ENCODE assay signal across 9 cellular contexts in the genomic region with DNA sequence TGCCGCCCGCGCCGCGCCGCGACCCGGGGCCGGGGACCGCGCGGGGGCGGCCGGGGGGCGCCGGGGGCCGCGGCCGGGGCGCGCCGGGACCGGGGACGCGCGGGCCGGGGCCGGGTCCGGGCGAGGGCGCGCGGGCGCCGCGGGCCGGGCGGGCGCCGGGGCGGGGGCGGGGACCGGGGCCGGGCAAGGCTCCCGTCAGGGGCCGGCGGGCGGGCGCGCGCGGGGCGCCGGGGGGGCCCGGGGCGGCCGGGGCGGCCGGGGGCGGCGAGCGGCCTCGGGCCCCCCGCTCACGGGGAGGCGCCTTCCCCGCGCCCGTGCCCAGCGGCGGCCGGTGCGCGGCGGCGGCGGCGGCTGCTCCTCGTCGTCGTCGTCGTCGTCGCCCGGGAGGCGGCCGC. TPM values are rescaled to one million over a fixed set of nuclear protein-coding genes. Genes with fewer than 3 reads are reported as not detected.
DNase-seq lines count a peak whose midpoint lies in the region; ATAC-seq and TF ChIP-seq lines count a peak whose summit lies in the region.
"Had no signal": no experiment of that assay in that cellular context is flagged by ENCODE, and none has a peak within 500 bp of the region (broad histone marks: within the 10 kb centered on the region; RNA-seq: fewer than 3 reads in every experiment).

No MANE protein-coding gene starts in this region.

- H3K27ac ChIP-seq in CD8-positive, alpha-beta memory T cell (ENCODE audit: low read depth, low read length), result no peak overlapping the region
- no peak overlapping the region for H3K27ac ChIP-seq in parathyroid adenoma
- H3K27ac ChIP-seq in Karpas-422 (ENCODE audit: low read length), result no peak overlapping the region

- CTCF ChIA-PET in CD8-positive, alpha-beta memory T cell (lab: Charles Lee), result no interaction called here

- no peaks in the 10 kb centered on the region for H3K9me2 ChIP-seq in Karpas-422 (replicated peaks; ENCODE audit: insufficient read depth, low read length)

- H3K27me3 Mint-ChIP-seq in CD8-positive, alpha-beta memory T cell, result no peaks in the 10 kb centered on the region

- peak overlapping the region in 4 of 7 donors; percentile 76 to 89 (median 84) for H3K4me3 Mint-ChIP-seq in CD8-positive, alpha-beta memory T cell

- H3K4me1 Mint-ChIP-seq in CD8-positive, alpha-beta memory T cell, result peaks cover 60 to 77% (median 65%) of the 10 kb centered on the region in 3 donors

- H3K36me3 ChIP-seq in CD8-positive, alpha-beta memory T cell (ENCODE audit: insufficient read depth, low read length), result no peaks in the 10 kb centered on the region
- H3K36me3 ChIP-seq in NT2/D1 (ENCODE audit: insufficient read depth, insufficient read length, low read length) (peaks cover 18% of the 10 kb centered on the region), parathyroid adenoma (ENCODE audit: control insufficient read depth, insufficient read depth, low read length) (no peaks in the 10 kb centered on the region), Karpas-422 (ENCODE audit: insufficient read depth, low read length) (no peaks in the 10 kb centered on the region)

- H3K4me1 ChIP-seq in CD8-positive, alpha-beta memory T cell (ENCODE audit: insufficient read depth, low read length), result peaks cover 62% of the 10 kb centered on the region
- H3K4me1 ChIP-seq in NT2/D1 (ENCODE audit: insufficient read depth, insufficient read length), result peaks cover 18% of the 10 kb centered on the region
- H3K4me1 ChIP-seq in parathyroid adenoma, result peaks cover 26% of the 10 kb centered on the region
- H3K4me1 ChIP-seq in Karpas-422 (ENCODE audit: low read length), result no peaks in the 10 kb centered on the region

- DNase-seq in CD8-positive, alpha-beta memory T cell, result no peak
- DNase-seq in NT2/D1 (ENCODE audit: low read depth, low spot score), result no peak
- no peak for DNase-seq in epithelial cell of esophagus (ENCODE audit: low read depth)
- no peak for DNase-seq in T-helper 9 cell
- DNase-seq in Karpas-422, result no peak

- no peaks in the 10 kb centered on the region for H3K9me3 ChIP-seq in CD8-positive, alpha-beta memory T cell (ENCODE audit: low read length)
- H3K9me3 ChIP-seq in NT2/D1 (ENCODE audit: insufficient read depth, low read length), result no peaks in the 10 kb centered on the region
- H3K9me3 ChIP-seq in parathyroid adenoma (ENCODE audit: control insufficient read depth, low read length), result no peaks in the 10 kb centered on the region
- H3K9me3 ChIP-seq in Karpas-422 (ENCODE audit: low read length), result no peaks in the 10 kb centered on the region

- peaks cover 0 to 2% (median 0%) of the 10 kb centered on the region in 3 donors for H3K36me3 Mint-ChIP-seq in CD8-positive, alpha-beta memory T cell

- H4K20me1 ChIP-seq in Karpas-422 (ENCODE audit: insufficient read depth, low read depth, low read length), result no peaks in the 10 kb centered on the region

- H3K4me3 ChIP-seq in CD8-positive, alpha-beta memory T cell (ENCODE audit: low read length), result no peak overlapping the region
- H3K4me3 ChIP-seq in NT2/D1 (ENCODE audit: insufficient read length, low read depth) (peak overlapping the region; percentile 60), epithelial cell of esophagus (ENCODE audit: low read length) (peak overlapping the region; percentile 32), parathyroid adenoma (ENCODE audit: low read depth, low read length) (no peak overlapping the region), Karpas-422 (ENCODE audit: low read length) (no peak overlapping the region)

- no peak for TF ChIP-seq CTCF in epithelial cell of esophagus (IDR thresholded peaks at IDR 0.05; ENCODE audit: insufficient read depth, low read depth, low read length, missing control alignments)
- no peak for TF ChIP-seq CTCF in parathyroid adenoma (IDR thresholded peaks at IDR 0.05)

- no peak for ATAC-seq in HG03442 (IDR thresholded peaks at IDR 0.05; ENCODE audit: unreplicated experiment)
- no peak for ATAC-seq in HG03378 (IDR thresholded peaks at IDR 0.05; ENCODE audit: unreplicated experiment)

- peaks cover 17% of the 10 kb centered on the region for H3K79me2 ChIP-seq in parathyroid adenoma
- no peaks in the 10 kb centered on the region for H3K79me2 ChIP-seq in Karpas-422 (ENCODE audit: low read length)

- H3K27ac Mint-ChIP-seq in CD8-positive, alpha-beta memory T cell, result peak overlapping the region in 1 of 8 donors; percentile 46

- H3K9me3 Mint-ChIP-seq in CD8-positive, alpha-beta memory T cell, result no peaks in the 10 kb centered on the region
- H3K9me3 Mint-ChIP-seq: IgD-negative memory B cell had no signal

- POLR2A ChIA-PET in CD8-positive, alpha-beta memory T cell (lab: Charles Lee), result no interaction called here

- no peaks in the 10 kb centered on the region for H3K27me3 ChIP-seq in CD8-positive, alpha-beta memory T cell (ENCODE audit: insufficient read depth, low read length, poor library complexity, severe bottlenecking)
- H3K27me3 ChIP-seq in NT2/D1 (ENCODE audit: insufficient read depth, insufficient read length), result no peaks in the 10 kb centered on the region
- no peaks in the 10 kb centered on the region for H3K27me3 ChIP-seq in parathyroid adenoma (ENCODE audit: control insufficient read depth, insufficient read depth, low read length)
- no peaks in the 10 kb centered on the region for H3K27me3 ChIP-seq in Karpas-422 (ENCODE audit: low read length)

- H3K9ac ChIP-seq in NT2/D1 (ENCODE audit: insufficient read length, low read depth) (peak overlapping the region; percentile 85), parathyroid adenoma (no peak overlapping the region), Karpas-422 (ENCODE audit: low read length) (no peak overlapping the region)

- peak overlapping the region; percentile 82 for H3K4me2 ChIP-seq in parathyroid adenoma (ENCODE audit: low read length)
- H3K4me2 ChIP-seq in Karpas-422 (ENCODE audit: low read depth, low read length, poor library complexity, severe bottlenecking), result no peak overlapping the region

- no peak overlapping the region for H2AFZ ChIP-seq in parathyroid adenoma
- no peak overlapping the region for H2AFZ ChIP-seq in Karpas-422 (ENCODE audit: low read length)

RNA-seq across cellular contexts. Expression of gene ZCCHC14, which starts 0.6 kb away (rescaled TPM):
- 1 to 10 TPM; 6.1 to 6.2 TPM for total RNA-seq in CD8-positive, alpha-beta memory T cell
- polyA plus RNA-seq in CD8-positive, alpha-beta memory T cell, result 0.77 TPM
- not detected in 2 replicates for total RNA-seq in Karpas-422 (2014; rRNA removed; shearing (Covaris generic); ENCODE audit: low replicate concordance)

Comparison
In these comparisons a context has a peak if more than half of its experiments do, and no peak if none do; other contexts are left out.
1. H3K4me3 ChIP-seq: peak in NT2/D1 (single experiment) and epithelial cell of esophagus (single experiment); none in CD8-positive, alpha-beta memory T cell (single experiment), parathyroid adenoma (single experiment) and Karpas-422 (single experiment).